Comparison of ENCODE assay signal across 8 cellular contexts in genomic region chr15:99435138-99435695, GRCh38.
DNase-seq lines count a peak whose midpoint lies in the region; ATAC-seq and TF ChIP-seq lines count a peak whose summit lies in the region.

No MANE protein-coding gene starts in this region.

- H3K9me3 ChIP-seq in mammary epithelial cell (replicated peaks; ENCODE audit: insufficient read depth, low read length): no peaks in the 10 kb centered on the region

- peaks cover 0 to 2% of the 10 kb centered on the region in 2 donors for H3K27me3 Mint-ChIP-seq in natural killer cell (ENCODE audit: low read depth in 2 of 2)
- peaks cover 4% of the 10 kb centered on the region for H3K27me3 Mint-ChIP-seq in activated CD4-positive, alpha-beta memory T cell treated with anti-CD3 and anti-CD28 coated beads, Interleukin-2, amount 10 ng/mL, durations not matched to agents 7 days and 5 days

- peak overlapping the region in 2 of 3 experiments; percentile 22 to 25 for H3K4me3 ChIP-seq in mammary epithelial cell (replicated peaks in 1 of 3; ENCODE audit: insufficient read depth in 1 of 3, low read depth in 2 of 3, low read length in 3 of 3)

- ATAC-seq in natural killer cell: no peak

- CTCF ChIA-PET in mammary epithelial cell (lab: Charles Lee; ENCODE audit: low non-redundant PET): interaction anchor here (0.6 kb wide), 1 partner anchor 131 kb away, joined by 3 read pairs; the partner anchor contains the start of gene MEF2A
- CTCF ChIA-PET in activated CD4-positive, alpha-beta memory T cell treated with anti-CD3 and anti-CD28 coated beads, Interleukin-2, amount 10 ng/mL, durations not matched to agents 7 days and 5 days (lab: Charles Lee): no interaction called here

- dilution Hi-C loops in mammary epithelial cell (cut with HindIII; ENCODE audit: low sequenced_read_pairs): loop anchor here (5.0 kb wide), 1 partner anchor 52 kb away; no protein-coding TSS in a partner anchor

- no TSS peak for BruUV-seq in mammary epithelial cell (replicated peaks; lab: Mats Ljungman, UMichigan)

- intact Hi-C loops in mammary epithelial cell (cut with micrococcal nuclease): no loop called here
- intact Hi-C loops in natural killer cell (cut with micrococcal nuclease): no loop called here

- in situ Hi-C loops in mammary epithelial cell (cut with MboI; ENCODE audit: low sequenced_read_pairs in 2 of 2): no loop called here

- peak overlapping the region; percentile 92 for H3K4me2 ChIP-seq in mammary epithelial cell (ENCODE audit: insufficient read depth, low read depth, low read length)

- WGBS in mammary epithelial cell (ENCODE audit: low coverage, missing lambda C conversion rate): 3% methylated on average over 16 of the region's 18 CpGs

- TF ChIP-seq CTCF in mammary epithelial cell (conservative IDR thresholded peaks at IDR 0.05 in 1 of 2, IDR thresholded peaks at IDR 0.05 in 1 of 2; ENCODE audit: extremely low read depth in 1 of 2, insufficient read depth in 1 of 2, low read depth in 1 of 2, low read length in 2 of 2) (peak in 1 of 2 donors; percentile 23), natural killer cell (IDR thresholded peaks at IDR 0.05) (no peak)

- H3K27me3 ChIP-seq in mammary epithelial cell (ENCODE audit: insufficient read depth, low read length): no peaks in the 10 kb centered on the region

- H3K27ac ChIP-seq in mammary epithelial cell (ENCODE audit: insufficient read depth, low read depth, low read length): peak overlapping the region; percentile 43

- H3K4me3 Mint-ChIP-seq in natural killer cell: no peak overlapping the region
- H3K4me3 Mint-ChIP-seq in activated CD4-positive, alpha-beta memory T cell treated with anti-CD3 and anti-CD28 coated beads, Interleukin-2, amount 10 ng/mL, durations not matched to agents 7 days and 5 days: no peak overlapping the region

- H3K4me1 Mint-ChIP-seq in natural killer cell: no peaks in the 10 kb centered on the region
- H3K4me1 Mint-ChIP-seq in activated CD4-positive, alpha-beta memory T cell treated with anti-CD3 and anti-CD28 coated beads, Interleukin-2, amount 10 ng/mL, durations not matched to agents 7 days and 5 days: peaks cover 10% of the 10 kb centered on the region

- no peaks in the 10 kb centered on the region for H4K20me1 ChIP-seq in mammary epithelial cell (ENCODE audit: insufficient read depth, low read length)

- peaks cover 33% of the 10 kb centered on the region for H3K4me1 ChIP-seq in mammary epithelial cell (ENCODE audit: insufficient read depth, low read length)

- H3K36me3 ChIP-seq in mammary epithelial cell (ENCODE audit: insufficient read depth, low read length): no peaks in the 10 kb centered on the region

- peak; percentile 38 for DNase-seq in DMS153 (lab: John Stamatoyannopoulos, UW)
- DNase-seq in NCI-H1417 treated with DMSO at 0.1 percent for 48 hours (lab: John Stamatoyannopoulos, UW): peak; percentile 93
- DNase-seq in mammary epithelial cell: peak; percentile 65
- DNase-seq in natural killer cell: peak; percentile 8
- no peak for DNase-seq in RKO (ENCODE audit: low spot score)
- no peak for DNase-seq in HCEC 1CT
- no peak for DNase-seq in T-helper 9 cell
- DNase-seq in activated CD4-positive, alpha-beta memory T cell treated with anti-CD3 and anti-CD28 coated beads, Interleukin-2, amount 10 ng/mL, durations not matched to agents 7 days and 5 days: no peak

- H3K9me3 Mint-ChIP-seq in natural killer cell: no peaks in the 10 kb centered on the region
- H3K9me3 Mint-ChIP-seq in activated CD4-positive, alpha-beta memory T cell treated with anti-CD3 and anti-CD28 coated beads, Interleukin-2, amount 10 ng/mL, durations not matched to agents 7 days and 5 days: no peaks in the 10 kb centered on the region

- POLR2A ChIA-PET in activated CD4-positive, alpha-beta memory T cell treated with anti-CD3 and anti-CD28 coated beads, Interleukin-2, amount 10 ng/mL, durations not matched to agents 7 days and 5 days (lab: Charles Lee): interaction anchor here (1.2 kb wide), 1 partner anchor 10 kb away, joined by 3 read pairs; no protein-coding TSS in a partner anchor

- H2AFZ ChIP-seq in mammary epithelial cell (ENCODE audit: low read depth, low read length): peak overlapping the region; percentile 93

- no peaks in the 10 kb centered on the region for H3K36me3 Mint-ChIP-seq in natural killer cell
- no peaks in the 10 kb centered on the region for H3K36me3 Mint-ChIP-seq in activated CD4-positive, alpha-beta memory T cell treated with anti-CD3 and anti-CD28 coated beads, Interleukin-2, amount 10 ng/mL, durations not matched to agents 7 days and 5 days (ENCODE audit: low read depth)

- no peak overlapping the region for H3K27ac Mint-ChIP-seq in natural killer cell
- no peak overlapping the region for H3K27ac Mint-ChIP-seq in activated CD4-positive, alpha-beta memory T cell treated with anti-CD3 and anti-CD28 coated beads, Interleukin-2, amount 10 ng/mL, durations not matched to agents 7 days and 5 days

- H3K79me2 ChIP-seq in mammary epithelial cell (ENCODE audit: insufficient read depth, low read length): no peaks in the 10 kb centered on the region

- H3K9ac ChIP-seq in mammary epithelial cell (ENCODE audit: insufficient read depth, low read length): peak overlapping the region; percentile 21

Comparison
In these comparisons a context has a peak if more than half of its experiments do, and no peak if none do; other contexts are left out.
1. DNase-seq: peak in DMS153 (single experiment), NCI-H1417 treated with DMSO at 0.1 percent for 48 hours (single experiment), mammary epithelial cell (single experiment) and natural killer cell (single experiment); none in RKO (single experiment), HCEC 1CT (single experiment), T-helper 9 cell (single experiment) and activated CD4-positive, alpha-beta memory T cell treated with anti-CD3 and anti-CD28 coated beads, Interleukin-2, amount 10 ng/mL, durations not matched to agents 7 days and 5 days (single experiment).